In genomic region chr17:40266882-40267281, GRCh38 we compare ENCODE assay signal across 2 cellular contexts.
TF ChIP-seq lines count a peak whose summit lies in the region.

No MANE protein-coding gene starts in this region.

TF ChIP-seq in HEK293, 187 proteins besides CTCF, POLR2A, EP300 and RAD21 (continued from another document):
- TF ChIP-seq ZNF660 (tag by site-specific recombination; IDR thresholded peaks at IDR 0.05) = no peak
- no peak for TF ChIP-seq PATZ1 (tag by site-specific recombination; IDR thresholded peaks at IDR 0.05)
- peak; percentile 68 for TF ChIP-seq ZFHX2 (tag by site-specific recombination; conservative IDR thresholded peaks at IDR 0.05)
- no peak for TF ChIP-seq KLF10 (tag by site-specific recombination; IDR thresholded peaks at IDR 0.05)
- TF ChIP-seq SETDB1 (IDR thresholded peaks at IDR 0.05; ENCODE audit: insufficient read length, low read length) = no peak

TF ChIP-seq in K562, 482 proteins besides CTCF, POLR2A, EP300 and RAD21 (continued from another document):
- 0 out of 2 replicates have a peak, but pooled peaks have one; percentile 19 for TF ChIP-seq THRB (CRISPR knock-in tag; conservative IDR thresholded peaks at IDR 0.05)
- TF ChIP-seq KDM1A (IDR thresholded peaks at IDR 0.05) = peak; percentile 85 to 88
- 0 out of 2 replicates have a peak, but pooled peaks have one; percentile 30 for TF ChIP-seq CXXC5 (CRISPR knock-in tag; IDR thresholded peaks at IDR 0.05)
- TF ChIP-seq HDAC1 (IDR thresholded peaks at IDR 0.05) = peak in 1 of 2 experiments; percentile 62; a peak in 1 of 4 replicates
- 0 out of 2 replicates have a peak, but pooled peaks have one; percentile 10 for TF ChIP-seq KLF16 (IDR thresholded peaks at IDR 0.05)
- TF ChIP-seq ATF6 (CRISPR knock-in tag; IDR thresholded peaks at IDR 0.05) = no peak
- peak; percentile 5 for TF ChIP-seq MEIS2 (IDR thresholded peaks at IDR 0.05; ENCODE audit: partially characterized antibody)
- TF ChIP-seq BRD4 (IDR thresholded peaks at IDR 0.05) = no peak
- 0 out of 2 replicates have a peak, but pooled peaks have one; percentile 51 for TF ChIP-seq HES1 (IDR thresholded peaks at IDR 0.05; ENCODE audit: low read depth)
- no peak for TF ChIP-seq TSC22D4 (tag; IDR thresholded peaks at IDR 0.05)
- TF ChIP-seq NR2C2 (CRISPR knock-in tag; IDR thresholded peaks at IDR 0.05) = no peak
- no peak for TF ChIP-seq NR2C2 (tag; IDR thresholded peaks at IDR 0.05)
- no peak for TF ChIP-seq NRF1 (conservative IDR thresholded peaks at IDR 0.05 in 1 of 2, IDR thresholded peaks at IDR 0.05 in 1 of 2)
- peak; percentile 41 for TF ChIP-seq CBFA2T2 (conservative IDR thresholded peaks at IDR 0.05)
- TF ChIP-seq RCOR1 (IDR thresholded peaks at IDR 0.05; ENCODE audit: borderline replicate concordance in 1 of 2, low read depth in 2 of 2, low read length in 2 of 2) = peak in 1 of 2 experiments; percentile 78; a peak in 1 of 4 replicates
- peak; percentile 23; the same call in 1 of the 2 replicates for TF ChIP-seq TEAD4 (IDR thresholded peaks at IDR 0.05; ENCODE audit: low read length)
- TF ChIP-seq TEAD4 (CRISPR knock-in tag; IDR thresholded peaks at IDR 0.05; ENCODE audit: borderline replicate concordance) = no peak
- peak; percentile 77 for TF ChIP-seq CBFA2T3 (IDR thresholded peaks at IDR 0.05)
- TF ChIP-seq EGR1 (conservative IDR thresholded peaks at IDR 0.05) = peak; percentile 46
